In the genomic region with DNA sequence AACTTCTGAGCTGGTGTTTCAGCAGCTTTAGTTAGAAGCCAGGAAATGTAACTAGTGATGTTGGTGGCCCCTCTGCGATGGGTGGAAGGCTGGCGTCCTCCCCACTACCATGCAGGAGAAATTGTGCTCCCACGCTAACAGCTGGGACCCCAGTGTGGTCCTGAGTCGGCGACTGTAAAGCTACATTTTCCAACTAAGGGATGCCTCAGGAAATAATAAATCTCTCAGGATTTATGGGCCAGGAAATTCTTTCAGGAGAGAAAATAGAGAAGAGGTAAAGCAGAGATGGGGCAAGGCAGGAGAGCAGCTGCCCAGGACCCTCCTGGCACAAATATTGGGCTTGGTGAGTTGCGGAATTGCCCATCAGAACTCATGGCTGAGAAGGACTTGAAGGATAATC, we compare ENCODE assay signal across 1 cellular context.
TF ChIP-seq lines count a peak whose summit lies in the region.

No MANE protein-coding gene starts in this region.

TF ChIP-seq in K562, 482 proteins besides CTCF, POLR2A, EP300 and RAD21 (continued from another document):
- TF ChIP-seq ZBTB26 (CRISPR knock-in tag; IDR thresholded peaks at IDR 0.05) (no peak), CREB1 (IDR thresholded peaks at IDR 0.05) (no peak), CREB1 (CRISPR knock-in tag; IDR thresholded peaks at IDR 0.05) (no peak), AFF1 (IDR thresholded peaks at IDR 0.05; ENCODE audit: low read depth in 1 of 2, partially characterized antibody in 2 of 2) (no peak), ZNF316 (IDR thresholded peaks at IDR 0.05) (no peak), ZFP36 (IDR thresholded peaks at IDR 0.05; ENCODE audit: low read depth, low read length, partially characterized antibody) (no peak), LEF1 (IDR thresholded peaks at IDR 0.05) (no peak), TRIM28 (IDR thresholded peaks at IDR 0.05) (no peak)
